In genomic region chr13:51451467-51452390, GRCh38 we compare ENCODE assay signal across 8 cellular contexts. TPM values are rescaled to one million over a fixed set of nuclear protein-coding genes. Genes with fewer than 3 reads are reported as not detected.
A peak's percentile ranks its signal among the peaks of the same experiment; 100 is the strongest.
DNase-seq lines count a peak whose midpoint lies in the region; ATAC-seq and TF ChIP-seq lines count a peak whose summit lies in the region.

No MANE protein-coding gene starts in this region.

- H3K9me3 Mint-ChIP-seq in T-helper 1 cell treated with Interleukin-12 subunit alpha and Interleukin-12 subunit beta and Interleukin-4 antibody, amounts not matched to agents 30 μg/mL and 1 μg/mL, for 36 hours: peaks cover 4% of the 10 kb centered on the region

- no peaks in the 10 kb centered on the region for H3K27me3 ChIP-seq in GM06990 (replicated peaks; ENCODE audit: control insufficient read depth, insufficient read depth, low read length)
- H3K27me3 ChIP-seq in right cardiac atrium (ENCODE audit: control insufficient read depth, insufficient read depth): no peaks in the 10 kb centered on the region
- H3K27me3 ChIP-seq in uterus: no peaks in the 10 kb centered on the region

- under 1% methylated on average over 99 of the region's 99 CpGs for WGBS in right cardiac atrium

- TF ChIP-seq CTCF in GM06990 (IDR thresholded peaks at IDR 0.05; ENCODE audit: insufficient read depth, low read length, poor library complexity, severe bottlenecking): no peak
- TF ChIP-seq CTCF in HFF-Myc (IDR thresholded peaks at IDR 0.05; ENCODE audit: low read depth, low read length, missing control alignments): no peak
- no peak for TF ChIP-seq CTCF in uterus (IDR thresholded peaks at IDR 0.05)

- H3K27ac ChIP-seq in right cardiac atrium (ENCODE audit: low read length): peak overlapping the region; percentile 100
- H3K27ac ChIP-seq in uterus: peak overlapping the region; percentile 99 to 100

- TF ChIP-seq POLR2A in uterus (IDR thresholded peaks at IDR 0.05): peak; percentile 7 to 10

- peaks cover 38% of the 10 kb centered on the region for H3K36me3 Mint-ChIP-seq in T-helper 1 cell treated with Interleukin-12 subunit alpha and Interleukin-12 subunit beta and Interleukin-4 antibody, amounts not matched to agents 30 μg/mL and 1 μg/mL, for 36 hours (ENCODE audit: low read depth)

- no peaks in the 10 kb centered on the region for H3K27me3 Mint-ChIP-seq in T-helper 1 cell treated with Interleukin-12 subunit alpha and Interleukin-12 subunit beta and Interleukin-4 antibody, amounts not matched to agents 30 μg/mL and 1 μg/mL, for 36 hours (ENCODE audit: low read depth)

- peak; percentile 88 for DNase-seq in GM06990 (ENCODE audit: extremely low read depth, insufficient read length)
- DNase-seq in HFF-Myc (ENCODE audit: extremely low read depth, low read depth): no peak
- peak; percentile 24 for DNase-seq in NCI-H1105 (lab: John Stamatoyannopoulos, UW)
- DNase-seq in amygdala (lab: John Stamatoyannopoulos, UW): peak in 54 of 56 donors; percentile 11 to 89 (median 68)
- peak; percentile 88 to 95 (median 94) for DNase-seq in right cardiac atrium
- peak; percentile 78 for DNase-seq in putamen (ENCODE audit: low spot score)
- DNase-seq in uterus: peak; percentile 75 to 77

- H3K4me1 Mint-ChIP-seq in T-helper 1 cell treated with Interleukin-12 subunit alpha and Interleukin-12 subunit beta and Interleukin-4 antibody, amounts not matched to agents 30 μg/mL and 1 μg/mL, for 36 hours (ENCODE audit: low read depth): peaks cover 28% of the 10 kb centered on the region

- H3K4me1 ChIP-seq in right cardiac atrium (ENCODE audit: control insufficient read depth, insufficient read depth, low read length) (no peaks in the 10 kb centered on the region), uterus (peaks cover 0 to 7% of the 10 kb centered on the region in 2 donors)

- H3K27ac Mint-ChIP-seq in T-helper 1 cell treated with Interleukin-12 subunit alpha and Interleukin-12 subunit beta and Interleukin-4 antibody, amounts not matched to agents 30 μg/mL and 1 μg/mL, for 36 hours: peak overlapping the region; percentile 92

- peak; percentile 27 to 32 for ATAC-seq in right cardiac atrium

- peaks cover 5% of the 10 kb centered on the region; the same call in 1 of the 2 replicates for H3K36me3 ChIP-seq in GM06990 (ENCODE audit: control insufficient read depth, insufficient read depth, low read length)
- no peaks in the 10 kb centered on the region for H3K36me3 ChIP-seq in uterus

- H3K4me3 ChIP-seq in GM06990 (replicated peaks; ENCODE audit: low read depth, low read length) (peak overlapping the region; percentile 89), HFF-Myc (replicated peaks; ENCODE audit: low read depth, low read length) (peak overlapping the region; percentile 69), right cardiac atrium (ENCODE audit: low read length) (peak overlapping the region; percentile 85), uterus (peak overlapping the region; percentile 84 to 88)

- H3K9me3 ChIP-seq in right cardiac atrium (ENCODE audit: control insufficient read depth, low read length) (no peaks in the 10 kb centered on the region), uterus (no peaks in the 10 kb centered on the region)

- H3K4me3 Mint-ChIP-seq in T-helper 1 cell treated with Interleukin-12 subunit alpha and Interleukin-12 subunit beta and Interleukin-4 antibody, amounts not matched to agents 30 μg/mL and 1 μg/mL, for 36 hours: peak overlapping the region; percentile 90

- intact Hi-C loops in right cardiac atrium (cut with DNase I): loop anchor here in 3 of 4 donors (5.0 to 10.0 kb wide), 4 partner anchors 131 to 353 kb away; partner anchors contain the start of genes WDFY2 (in 3 of the 3) and DHRS12 (in 1 of the 3)
- intact Hi-C loops in uterus (cut with DNase I; ENCODE audit: low total_unique reads): loop anchor here (2.0 to 10.0 kb wide), 3 partner anchors 133 to 353 kb away; partner anchors contain the start of genes DHRS12 and WDFY2

RNA-seq across cellular contexts. Expression of gene INTS6, which starts 1.1 kb away (rescaled TPM):
- 10 to 100 TPM; 21.0 to 29.3 (median 25.4) TPM for total RNA-seq in right cardiac atrium
- 12.9 TPM for polyA plus RNA-seq in right cardiac atrium
- total RNA-seq in uterus: 10 to 100 TPM; 34.3 to 56.9 (median 53.0) TPM
